In genomic region chr22:47465222-47465621, GRCh38 we compare ENCODE assay signal across 25 cellular contexts.
"Had no signal": no experiment of that assay in that cellular context is flagged by ENCODE, and none has a peak within 500 bp of the region (broad histone marks: within the 10 kb centered on the region; RNA-seq: fewer than 3 reads in every experiment).

No MANE protein-coding gene starts in this region.

- H3K27ac ChIP-seq: neutrophil, ovary, parathyroid adenoma, psoas muscle, right lobe of liver, sigmoid colon, stomach, thoracic aorta, thyroid gland, tibial nerve, upper lobe of left lung, uterus had no signal

- ATAC-seq: naive thymus-derived CD8-positive, alpha-beta T cell; psoas muscle; right cardiac atrium; right lobe of liver; stimulated activated effector memory CD8-positive, alpha-beta T cell treated with anti-CD3 and anti-CD28 coated beads, Interleukin-12 subunit alpha, Interleukin-12 subunit beta, amount 100 ng/mL, for 72 hours; stimulated activated naive B cell treated with anti-CD40 and anti-IgM and Interleukin-4, amounts not matched to agents 10 μg/mL and 1 μg/mL and 100 μg/mL, for 72 hours had no signal

- H3K36me3 ChIP-seq: neutrophil, ovary, right lobe of liver, sigmoid colon, stomach, thoracic aorta, thyroid gland, tibial nerve, upper lobe of left lung, uterus had no signal

- H3K4me1 ChIP-seq: parathyroid adenoma, psoas muscle, right lobe of liver, sigmoid colon, stomach, thyroid gland, tibial nerve, upper lobe of left lung, uterus had no signal

- H3K4me3 ChIP-seq: ovary, psoas muscle, right lobe of liver, sigmoid colon, stomach, thoracic aorta, thyroid gland, tibial nerve, upper lobe of left lung, uterus had no signal

- H3K9me3 ChIP-seq: neutrophil, ovary, psoas muscle, right lobe of liver, thoracic aorta, thyroid gland, uterus had no signal

- DNase-seq: naive thymus-derived CD8-positive, alpha-beta T cell; nephron progenitor cell; nucleus accumbens; ovary; psoas muscle; right cardiac atrium; right lobe of liver; sigmoid colon; small intestine; stimulated activated CD4-positive, alpha-beta T cell treated with anti-CD3 and anti-CD28 coated beads, Interleukin-15, amount 100 ng/mL, for 24 hours; stimulated activated CD4-positive, alpha-beta T cell treated with anti-CD3 and anti-CD28 coated beads, Interleukin-2, amount 100 ng/mL, for 24 hours; stimulated activated CD4-positive, alpha-beta T cell treated with anti-CD3 and anti-CD28 coated beads, Interleukin-2, amount 100 ng/mL, for 48 hours; stimulated activated CD4-positive, alpha-beta T cell treated with anti-CD3 and anti-CD28 coated beads, Interleukin-4, amount 100 ng/mL, for 24 hours; stimulated activated naive B cell treated with anti-CD40 and anti-IgM and Interleukin-4, amounts not matched to agents 10 μg/mL and 1 μg/mL and 100 μg/mL, for 72 hours; stimulated activated naive CD4-positive, alpha-beta T cell treated with Interleukin-2 at 50 U/mL for 16 hours; stomach; thyroid gland; trophoblast cell; uterus had no signal

- H3K27me3 ChIP-seq: neutrophil, ovary, sigmoid colon, thyroid gland, tibial nerve, upper lobe of left lung, uterus had no signal
